Comparison of ENCODE assay signal across 25 cellular contexts in genomic region chr14:99742074-99742473, GRCh38. TPM values are rescaled to one million over a fixed set of nuclear protein-coding genes. Genes with fewer than 3 reads are reported as not detected.
DNase-seq lines count a peak whose midpoint lies in the region; ATAC-seq and TF ChIP-seq lines count a peak whose summit lies in the region.
"Had no signal": no experiment of that assay in that cellular context is flagged by ENCODE, and none has a peak within 500 bp of the region (broad histone marks: within the 10 kb centered on the region; RNA-seq: fewer than 3 reads in every experiment).

No MANE protein-coding gene starts in this region.

- H3K36me3 Mint-ChIP-seq in activated T-helper 17 cell treated with anti-CD3 and anti-CD28 coated beads, Interleukin-2, amount 50 U/mL, for 72 hours (ENCODE audit: low read depth) = no peaks in the 10 kb centered on the region
- H3K36me3 Mint-ChIP-seq in stimulated activated effector memory CD8-positive, alpha-beta T cell treated with anti-CD3 and anti-CD28 coated beads, Interleukin-12 subunit alpha, Interleukin-12 subunit beta, amount 100 ng/mL, for 72 hours = no peaks in the 10 kb centered on the region
- H3K36me3 Mint-ChIP-seq: CD4-positive, alpha-beta memory T cell had no signal

- peak overlapping the region; percentile 57; the same call in 1 of the 2 replicates for H4K91ac ChIP-seq in IMR-90 (ENCODE audit: insufficient read depth, low read depth, low read length)

- no peaks in the 10 kb centered on the region for H3K27me3 ChIP-seq in IMR-90 (ENCODE audit: control insufficient read depth, insufficient read depth, low read length)
- no peaks in the 10 kb centered on the region for H3K27me3 ChIP-seq in muscle layer of colon (ENCODE audit: control insufficient read depth in 1 of 2, insufficient read depth in 2 of 2, low read length in 2 of 2)

- no peak overlapping the region for H3K4me2 ChIP-seq in IMR-90 (ENCODE audit: low read depth, low read length)

- H3K9ac ChIP-seq in IMR-90 (ENCODE audit: low read depth, low read length) (no peak overlapping the region), muscle layer of colon (ENCODE audit: low read length) (no peak overlapping the region)
- H3K9ac ChIP-seq: BLaER1 treated with 17β-estradiol and CSF1 and Interleukin-3, amounts not matched to agents 10 nM and 100 nM; GM23248 had no signal

- intact Hi-C loops in IMR-90 (cut with micrococcal nuclease) = no loop called here
- intact Hi-C loops in Right ventricle myocardium inferior (cut with DNase I) = no loop called here

- peak overlapping the region; percentile 2 for H3K27ac Mint-ChIP-seq in activated T-helper 17 cell treated with anti-CD3 and anti-CD28 coated beads, Interleukin-2, amount 50 U/mL, for 72 hours
- H3K27ac Mint-ChIP-seq in stimulated activated effector memory CD8-positive, alpha-beta T cell treated with anti-CD3 and anti-CD28 coated beads, Interleukin-12 subunit alpha, Interleukin-12 subunit beta, amount 100 ng/mL, for 72 hours = peak overlapping the region; percentile 66
- H3K27ac Mint-ChIP-seq: CD4-positive, alpha-beta memory T cell had no signal

- H3K4me3 Mint-ChIP-seq in activated T-helper 17 cell treated with anti-CD3 and anti-CD28 coated beads, Interleukin-2, amount 50 U/mL, for 72 hours = no peak overlapping the region
- H3K4me3 Mint-ChIP-seq in stimulated activated effector memory CD8-positive, alpha-beta T cell treated with anti-CD3 and anti-CD28 coated beads, Interleukin-12 subunit alpha, Interleukin-12 subunit beta, amount 100 ng/mL, for 72 hours = no peak overlapping the region
- H3K4me3 Mint-ChIP-seq: CD4-positive, alpha-beta memory T cell had no signal

- H3K4me3 ChIP-seq in IMR-90 (ENCODE audit: insufficient read depth, low read depth, low read length) (no peak overlapping the region), muscle layer of colon (ENCODE audit: low read depth in 1 of 2, low read length in 2 of 2) (no peak overlapping the region)
- H3K4me3 ChIP-seq: BLaER1 treated with 17β-estradiol and CSF1 and Interleukin-3, amounts not matched to agents 10 nM and 100 nM; GM23248; HAP-1 had no signal

- ATAC-seq in IMR-90 (ENCODE audit: low read depth) = no peak
- ATAC-seq in activated T-helper 17 cell treated with anti-CD3 and anti-CD28 coated beads, Interleukin-2, amount 50 U/mL, for 72 hours (replicated peaks) = no peak
- no peak for ATAC-seq in stimulated activated effector memory CD8-positive, alpha-beta T cell treated with anti-CD3 and anti-CD28 coated beads, Interleukin-12 subunit alpha, Interleukin-12 subunit beta, amount 100 ng/mL, for 72 hours
- ATAC-seq in GM21360 (IDR thresholded peaks at IDR 0.05; ENCODE audit: unreplicated experiment) = no peak
- ATAC-seq in HG03097 (IDR thresholded peaks at IDR 0.05; ENCODE audit: low FRiP score, unreplicated experiment) = no peak
- no peak for ATAC-seq in Right ventricle myocardium inferior

- no peak overlapping the region for H2AFZ ChIP-seq in IMR-90 (replicated peaks; ENCODE audit: low read length, poor library complexity)
- H2AFZ ChIP-seq: GM23248 had no signal

- H3K9me3 ChIP-seq in IMR-90 (ENCODE audit: control insufficient read depth, insufficient read depth, low read length) (no peaks in the 10 kb centered on the region), muscle layer of colon (ENCODE audit: low read length) (no peaks in the 10 kb centered on the region)
- H3K9me3 ChIP-seq: BLaER1 treated with 17β-estradiol and CSF1 and Interleukin-3, amounts not matched to agents 10 nM and 100 nM; Caco-2; HAP-1 had no signal

- POLR2A ChIA-PET in IMR-90 (lab: Charles Lee; ENCODE audit: unreplicated experiment) = no interaction called here

- H3K18ac ChIP-seq in IMR-90 (ENCODE audit: low read depth, low read length) = no peak overlapping the region

- dilution Hi-C loops in IMR-90 (cut with HindIII; ENCODE audit: low sequenced_read_pairs, unreplicated experiment) = no loop called here

- H4K5ac ChIP-seq in IMR-90 (ENCODE audit: low read depth, low read length) = no peak overlapping the region

- no peak for TF ChIP-seq POLR2A in IMR-90 (IDR thresholded peaks at IDR 0.05; ENCODE audit: low read depth, low read length)

- 0 out of 4 replicates have a peak overlapping the region, but pooled peaks of 1 of the 2 experiments have one; percentile 2 for H4K8ac ChIP-seq in IMR-90 (ENCODE audit: low read depth in 2 of 2, low read length in 2 of 2)

- H3K27ac ChIP-seq in IMR-90 (ENCODE audit: insufficient read depth, low read length) (no peak overlapping the region), muscle layer of colon (ENCODE audit: low read depth, low read length) (peak overlapping the region; percentile 29)
- H3K27ac ChIP-seq: BLaER1 treated with 17β-estradiol and CSF1 and Interleukin-3, amounts not matched to agents 10 nM and 100 nM; GM23248; RWPE1 had no signal

- H3K56ac ChIP-seq in IMR-90 (ENCODE audit: extremely low read depth, insufficient read depth, low read length) = no peak overlapping the region

- DNase-seq in IMR-90 (no peak), NCI-H2029 treated with DMSO at 0.1 percent for 48 hours (lab: John Stamatoyannopoulos, UW) (no peak), Right ventricle myocardium inferior (ENCODE audit: missing footprints) (no peak)
- no peak for DNase-seq in stimulated activated effector memory CD8-positive, alpha-beta T cell treated with anti-CD3 and anti-CD28 coated beads, Interleukin-12 subunit alpha, Interleukin-12 subunit beta, amount 100 ng/mL, for 72 hours (ENCODE audit: low spot score in 2 of 2)
- DNase-seq: ACHN; Caco-2; CD4-positive, alpha-beta memory T cell; DMS 273 treated with DMSO at 0.1 percent for 48 hours; DMS79 treated with DMSO at 0.1 percent for 48 hours; GM23248; MM.1S; NCI-H1048; NCI-H1436; NCI-H187 treated with DMSO at 0.1 percent for 48 hours; NCI-H2227 treated with DMSO at 0.1 percent for 48 hours; NCI-H510A; NCI-H748 treated with DMSO at 0.1 percent for 48 hours; SIG-M5 had no signal

- H2AK5ac ChIP-seq in IMR-90 (ENCODE audit: low read depth, low read length) = peak overlapping the region; percentile 92

- TF ChIP-seq RAD21 in IMR-90 (IDR thresholded peaks at IDR 0.05; ENCODE audit: low read length) = no peak

- no peak for TF ChIP-seq CTCF in IMR-90 (conservative IDR thresholded peaks at IDR 0.05; ENCODE audit: low read depth, low read length)

- BruUV-seq in IMR-90 (replicated peaks; lab: Mats Ljungman, UMichigan) = no TSS peak

- H3K27me3 Mint-ChIP-seq in activated T-helper 17 cell treated with anti-CD3 and anti-CD28 coated beads, Interleukin-2, amount 50 U/mL, for 72 hours = peaks cover 20% of the 10 kb centered on the region

- no peak overlapping the region for H2AK9ac ChIP-seq in IMR-90 (replicated peaks; ENCODE audit: low read depth, low read length, poor library complexity)

- H3K4me1 ChIP-seq in IMR-90 (ENCODE audit: control insufficient read depth, insufficient read depth, low read length) = peaks cover 24% of the 10 kb centered on the region
- peaks cover 48% of the 10 kb centered on the region for H3K4me1 ChIP-seq in muscle layer of colon (ENCODE audit: insufficient read depth, low read length)
- H3K4me1 ChIP-seq: Caco-2 had no signal

- peaks cover 9% of the 10 kb centered on the region; the same call in 1 of the 2 replicates for H4K20me1 ChIP-seq in IMR-90 (ENCODE audit: insufficient read depth, low read length)

- H3K4me1 Mint-ChIP-seq in activated T-helper 17 cell treated with anti-CD3 and anti-CD28 coated beads, Interleukin-2, amount 50 U/mL, for 72 hours = no peaks in the 10 kb centered on the region
- no peaks in the 10 kb centered on the region for H3K4me1 Mint-ChIP-seq in stimulated activated effector memory CD8-positive, alpha-beta T cell treated with anti-CD3 and anti-CD28 coated beads, Interleukin-12 subunit alpha, Interleukin-12 subunit beta, amount 100 ng/mL, for 72 hours

- H3K14ac ChIP-seq in IMR-90 (replicated peaks; ENCODE audit: low read depth, low read length) = no peak overlapping the region

- no peaks in the 10 kb centered on the region for H3K36me3 ChIP-seq in IMR-90 (ENCODE audit: control insufficient read depth, insufficient read depth, low read length)
- H3K36me3 ChIP-seq in muscle layer of colon (ENCODE audit: insufficient read depth, low read length) = no peaks in the 10 kb centered on the region
- H3K36me3 ChIP-seq: BLaER1 treated with 17β-estradiol and CSF1 and Interleukin-3, amounts not matched to agents 10 nM and 100 nM; HAP-1 had no signal

- peaks cover 16% of the 10 kb centered on the region for H3K9me1 ChIP-seq in IMR-90 (ENCODE audit: insufficient read depth, low read length)

- peak overlapping the region; percentile 30; the same call in 1 of the 2 replicates for H2BK20ac ChIP-seq in IMR-90 (ENCODE audit: low read depth, low read length)

- peak overlapping the region; percentile 48 for H2BK120ac ChIP-seq in IMR-90 (ENCODE audit: low read depth, low read length)

- 83% methylated on average over 1 of the region's 3 CpGs; no CpG with 5 or more reads in 1 of the 2 experiments for WGBS in IMR-90 (ENCODE audit: extremely low coverage in 2 of 2, insufficient read length in 1 of 2), 2 experiments

- H2BK5ac ChIP-seq in IMR-90 (ENCODE audit: low read depth, low read length, poor library complexity, severe bottlenecking) = no peak overlapping the region

- peak overlapping the region; percentile 64; the same call in 2 of the 3 replicates for H2BK15ac ChIP-seq in IMR-90 (ENCODE audit: low read depth, low read length)

- H3K79me1 ChIP-seq in IMR-90 (ENCODE audit: low read depth in 1 of 2, low read length in 2 of 2) = no peaks in the 10 kb centered on the region

- peak overlapping the region; percentile 77; the same call in 1 of the 2 replicates for H3K4ac ChIP-seq in IMR-90 (ENCODE audit: low read depth, low read length)

- CTCF ChIA-PET in IMR-90 (lab: Yijun Ruan, JAX) = no interaction called here

- in situ Hi-C loops in IMR-90 (cut with MboI; ENCODE audit: low sequenced_read_pairs) = no loop called here

- H3K23ac ChIP-seq in IMR-90 (ENCODE audit: low read depth, low read length) = no peak overlapping the region

- no peaks in the 10 kb centered on the region for H3K9me3 Mint-ChIP-seq in activated T-helper 17 cell treated with anti-CD3 and anti-CD28 coated beads, Interleukin-2, amount 50 U/mL, for 72 hours
- H3K9me3 Mint-ChIP-seq in stimulated activated effector memory CD8-positive, alpha-beta T cell treated with anti-CD3 and anti-CD28 coated beads, Interleukin-12 subunit alpha, Interleukin-12 subunit beta, amount 100 ng/mL, for 72 hours = no peaks in the 10 kb centered on the region
- H3K9me3 Mint-ChIP-seq: CD4-positive, alpha-beta memory T cell had no signal

RNA-seq across cellular contexts. Expression of gene EML1, which starts 51.1 kb away (rescaled TPM):
- 34.4 and 42.3 TPM in 2 replicates for total RNA-seq in IMR-90 (2012; rRNA removed)
- 11.6 and 14.0 TPM in 2 replicates for polyA plus RNA-seq in IMR-90 (2012; rRNA removed)
- 10.6 and 11.1 TPM in 2 replicates for polyA plus RNA-seq in IMR-90 (2012; cell fraction: cytosol; rRNA removed)
- 9.4 and 14.7 TPM in 2 replicates for polyA plus RNA-seq in IMR-90 (2012; cell fraction: nucleus; rRNA removed; ENCODE audit: low replicate concordance)
- total RNA-seq in activated T-helper 17 cell treated with anti-CD3 and anti-CD28 coated beads, Interleukin-2, amount 50 U/mL, for 72 hours = 1 to 10 TPM in 1 of 2 donors, under 1 TPM in 1; 0.54 to 3.6 TPM
- 49.6 TPM for total RNA-seq in Right ventricle myocardium inferior
- polyA plus RNA-seq: CD4-positive, alpha-beta memory T cell had no signal

RNA-seq across cellular contexts. Expression of gene CYP46A1, which starts 58.0 kb away (rescaled TPM):
- total RNA-seq in IMR-90 (2012; rRNA removed) (under 0.01 and 0.18 TPM in 2 replicates), Right ventricle myocardium inferior (2.2 TPM)
- polyA plus RNA-seq in IMR-90 (2012; rRNA removed) = 0.24 and 0.31 TPM in 2 replicates
- 0.09 and 0.31 TPM in 2 replicates for polyA plus RNA-seq in IMR-90 (2012; cell fraction: cytosol; rRNA removed)
- polyA plus RNA-seq in IMR-90 (2012; cell fraction: nucleus; rRNA removed; ENCODE audit: low replicate concordance) = 1.0 and 1.2 TPM in 2 replicates
- under 1 TPM; 0.04 to 0.16 TPM for total RNA-seq in activated T-helper 17 cell treated with anti-CD3 and anti-CD28 coated beads, Interleukin-2, amount 50 U/mL, for 72 hours
- polyA plus RNA-seq: CD4-positive, alpha-beta memory T cell had no signal
